8 cellular contexts compared by ENCODE assay signal in the genomic region with DNA sequence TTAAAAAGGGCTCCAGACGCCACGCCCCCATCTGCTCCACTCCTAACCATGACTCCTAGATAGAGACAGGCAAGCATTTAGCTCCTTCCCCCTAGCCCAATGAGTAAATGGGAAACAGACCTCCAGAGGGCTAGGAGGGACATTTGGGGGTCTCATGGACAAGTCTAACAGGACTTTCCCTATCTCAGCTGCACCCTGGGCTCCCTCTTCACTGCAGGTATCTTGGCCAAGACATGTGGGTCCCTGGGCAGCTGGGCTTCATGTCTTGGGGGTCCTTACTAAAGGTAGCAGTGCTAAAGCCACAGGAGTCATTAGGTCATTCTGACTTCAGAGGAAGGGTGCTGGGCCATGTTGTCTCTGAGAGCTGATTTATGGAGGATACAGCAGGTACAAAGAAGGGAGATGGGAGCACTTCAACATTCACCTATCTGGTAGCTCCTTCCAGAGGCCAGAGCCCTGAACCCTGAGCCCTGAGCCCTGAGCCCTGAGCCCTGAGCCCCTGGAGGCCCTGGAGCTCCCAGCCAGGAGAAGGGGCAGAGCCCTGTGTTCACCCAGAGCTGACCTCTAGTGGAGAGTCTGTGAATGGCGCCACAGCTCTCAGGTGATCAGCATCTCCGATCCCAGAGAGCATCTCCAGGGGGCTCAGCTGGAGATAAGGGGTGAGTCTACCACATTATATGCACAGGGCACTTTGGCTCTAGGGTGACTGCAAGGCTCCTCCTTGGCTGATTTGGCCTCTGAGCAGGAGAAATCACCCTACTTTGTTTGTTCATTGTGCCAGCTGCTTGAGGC. TPM values are rescaled to one million over a fixed set of nuclear protein-coding genes. Genes with fewer than 3 reads are reported as not detected.
A peak's percentile ranks its signal among the peaks of the same experiment; 100 is the strongest.
DNase-seq lines count a peak whose midpoint lies in the region; ATAC-seq and TF ChIP-seq lines count a peak whose summit lies in the region.

No MANE protein-coding gene starts in this region.

- H3K27me3 Mint-ChIP-seq in activated CD8-positive, alpha-beta T cell treated with anti-CD3 and anti-CD28 coated beads for 36 hours: no peaks in the 10 kb centered on the region

- no peak overlapping the region for H3K4me3 ChIP-seq in Jurkat, Clone E6-1 (ENCODE audit: low read length)

- no peaks in the 10 kb centered on the region for H3K4me1 Mint-ChIP-seq in activated CD8-positive, alpha-beta T cell treated with anti-CD3 and anti-CD28 coated beads for 36 hours (ENCODE audit: low read depth)

- POLR2A ChIA-PET in activated CD8-positive, alpha-beta T cell treated with anti-CD3 and anti-CD28 coated beads for 36 hours (lab: Charles Lee): no interaction called here

- peak; percentile 18 for DNase-seq in NK-92 treated with Interleukin-12 subunit alpha and Interleukin-12 subunit beta, amount 100 ng/mL, for 24 hours (lab: John Stamatoyannopoulos, UW)
- no peak for DNase-seq in NK-92 (lab: John Stamatoyannopoulos, UW; ENCODE audit: unreplicated experiment)
- peak; percentile 28 for DNase-seq in Jurkat, Clone E6-1 (ENCODE audit: low read depth, low spot score)
- peak; percentile 61 for DNase-seq in activated CD8-positive, alpha-beta T cell treated with anti-CD3 and anti-CD28 coated beads for 36 hours
- peak; percentile 59 for DNase-seq in left ventricle myocardium superior
- DNase-seq in stimulated activated CD8-positive, alpha-beta memory T cell treated with anti-CD3 and anti-CD28 coated beads, Interleukin-15, amount 100 ng/mL, for 48 hours (ENCODE audit: low read depth in 2 of 2): peak; percentile 1 to 12
- no peak for DNase-seq in dedifferentiated amniotic fluid mesenchymal stem cell (ENCODE audit: extremely low spot score)

- no peak overlapping the region for H3K4me3 Mint-ChIP-seq in activated CD8-positive, alpha-beta T cell treated with anti-CD3 and anti-CD28 coated beads for 36 hours

- ATAC-seq in GM21529 (IDR thresholded peaks at IDR 0.05; ENCODE audit: unreplicated experiment) (peak; percentile 82), left ventricle myocardium superior (peak; percentile 52)
- ATAC-seq in activated CD8-positive, alpha-beta T cell treated with anti-CD3 and anti-CD28 coated beads for 36 hours: peak; percentile 80

- TF ChIP-seq CTCF in activated CD8-positive, alpha-beta T cell treated with anti-CD3 and anti-CD28 coated beads for 36 hours (IDR thresholded peaks at IDR 0.05): peak; percentile 57

- CTCF ChIA-PET in activated CD8-positive, alpha-beta T cell treated with anti-CD3 and anti-CD28 coated beads for 36 hours (lab: Charles Lee): interaction anchor here (0.6 to 2.9 kb wide), 16 partner anchors 9 to 1288 kb away, joined by 3 to 37 read pairs (median 3); partner anchors contain the start of gene EPHB1

- H3K9me3 Mint-ChIP-seq in activated CD8-positive, alpha-beta T cell treated with anti-CD3 and anti-CD28 coated beads for 36 hours: no peaks in the 10 kb centered on the region

- no peaks in the 10 kb centered on the region for H3K36me3 Mint-ChIP-seq in activated CD8-positive, alpha-beta T cell treated with anti-CD3 and anti-CD28 coated beads for 36 hours (ENCODE audit: low read depth)

- no peak overlapping the region for H3K27ac Mint-ChIP-seq in activated CD8-positive, alpha-beta T cell treated with anti-CD3 and anti-CD28 coated beads for 36 hours

- intact Hi-C loops in activated CD8-positive, alpha-beta T cell treated with anti-CD3 and anti-CD28 coated beads for 36 hours (cut with micrococcal nuclease): loop anchor here (5.0 kb wide), 1 partner anchor 153 kb away; no protein-coding TSS in a partner anchor
- intact Hi-C loops in left ventricle myocardium superior (cut with micrococcal nuclease): loop anchor here (10.0 kb wide), 1 partner anchor 90 kb away; no protein-coding TSS in a partner anchor

RNA-seq across cellular contexts. Expression of gene EPHB1, which starts 40.1 kb away (rescaled TPM):
- polyA plus RNA-seq in Jurkat, Clone E6-1 (2012; ENCODE audit: insufficient read depth, insufficient read length): 3.8 TPM
- total RNA-seq in activated CD8-positive, alpha-beta T cell treated with anti-CD3 and anti-CD28 coated beads for 36 hours: under 1 TPM in 1 of 2 experiments, not detected in 1; 0.78 TPM
- 1.8 TPM for total RNA-seq in left ventricle myocardium superior

Comparison
In these comparisons a context has a peak if more than half of its experiments do, and no peak if none do; other contexts are left out.
1. DNase-seq: peak in NK-92 treated with Interleukin-12 subunit alpha and Interleukin-12 subunit beta, amount 100 ng/mL, for 24 hours (single experiment), Jurkat, Clone E6-1 (single experiment), activated CD8-positive, alpha-beta T cell treated with anti-CD3 and anti-CD28 coated beads for 36 hours (single experiment), left ventricle myocardium superior (single experiment) and stimulated activated CD8-positive, alpha-beta memory T cell treated with anti-CD3 and anti-CD28 coated beads, Interleukin-15, amount 100 ng/mL, for 48 hours (2 of 2); none in NK-92 (single experiment) and dedifferentiated amniotic fluid mesenchymal stem cell (single experiment).
2. Peak in every context shown above with its lines, with median percentiles within 50 percentile points of each other: ATAC-seq.